ENCODE assay signal across 1 cellular context in genomic region chr17:38430822-38431221, GRCh38.
TF ChIP-seq lines count a peak whose summit lies in the region.

No MANE protein-coding gene starts in this region.

TF ChIP-seq in K562, 482 proteins besides CTCF, POLR2A, EP300 and RAD21 (continued from another document):
- TF ChIP-seq ADNP (tag; IDR thresholded peaks at IDR 0.05): peak; percentile 56; the same call in 1 of the 2 replicates
